Comparison of ENCODE assay signal across 9 cellular contexts in the genomic region with DNA sequence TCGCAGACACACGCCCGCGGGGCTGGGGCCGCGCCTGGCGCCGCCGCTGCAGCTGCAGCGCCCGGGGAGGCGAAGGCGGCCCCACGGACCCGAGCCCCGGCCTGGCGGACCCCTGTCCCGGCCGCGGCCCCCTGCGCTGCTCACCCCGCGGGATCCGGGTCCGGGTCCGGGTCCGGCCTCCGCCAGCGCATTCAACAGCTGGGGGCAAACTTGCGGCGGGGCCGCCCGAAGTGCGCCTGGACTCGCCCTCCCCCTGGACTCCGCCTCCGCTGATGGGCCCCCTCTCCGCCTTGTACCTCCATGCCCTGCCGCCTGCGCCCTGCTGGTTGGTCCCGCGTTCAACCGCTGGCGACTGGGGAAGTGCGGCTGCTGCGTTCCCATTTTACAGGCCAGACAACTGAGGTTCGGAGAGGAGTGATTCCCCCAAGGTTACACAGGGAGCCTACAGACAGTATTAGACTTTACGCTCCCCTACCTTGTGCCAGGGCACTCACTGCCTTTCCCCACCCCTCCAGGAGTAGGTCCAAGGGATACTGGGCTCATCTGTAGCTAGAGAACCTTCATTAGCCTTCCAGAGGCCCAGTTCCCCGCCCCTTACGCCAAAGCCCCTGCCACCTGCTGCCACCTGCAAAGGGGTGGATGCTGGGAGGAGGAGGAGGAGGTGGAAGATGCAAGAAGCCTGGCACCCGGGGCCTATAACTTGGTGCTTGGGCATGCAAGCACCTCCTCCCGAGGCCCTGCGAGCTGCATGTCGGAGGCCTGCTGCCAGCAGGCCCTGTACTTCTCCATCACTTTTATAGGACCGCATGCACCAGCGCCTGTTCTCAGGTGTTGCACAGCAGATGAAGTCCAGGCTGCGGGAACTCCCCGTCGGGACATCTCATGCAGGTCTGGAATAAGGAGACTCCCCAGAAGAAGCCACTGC. TPM values are rescaled to one million over a fixed set of nuclear protein-coding genes. Genes with fewer than 3 reads are reported as not detected.
DNase-seq lines count a peak whose midpoint lies in the region; ATAC-seq and TF ChIP-seq lines count a peak whose summit lies in the region.
"Had no signal": no experiment of that assay in that cellular context is flagged by ENCODE, and none has a peak within 500 bp of the region (broad histone marks: within the 10 kb centered on the region; RNA-seq: fewer than 3 reads in every experiment).

No MANE protein-coding gene starts in this region.

- H3K9ac ChIP-seq in subcutaneous abdominal adipose tissue (ENCODE audit: low read length in 5 of 5), result no peak overlapping the region

- H3K27ac Mint-ChIP-seq in activated CD4-positive, alpha-beta T cell treated with anti-CD3 and anti-CD28 coated beads, Interleukin-2, amount 10 ng/mL, durations not matched to agents 24 days and 14 days, result no peak overlapping the region
- H3K27ac Mint-ChIP-seq in activated CD4-positive, alpha-beta T cell treated with anti-CD3 and anti-CD28 coated beads, Interleukin-2, amount 10 ng/mL, durations not matched to agents 7 days and 5 days, result no peak overlapping the region
- H3K27ac Mint-ChIP-seq: activated CD4-positive, alpha-beta T cell treated with anti-CD3 and anti-CD28 coated beads for 36 hours had no signal

- peaks cover 4% of the 10 kb centered on the region for H3K36me3 Mint-ChIP-seq in activated CD4-positive, alpha-beta T cell treated with anti-CD3 and anti-CD28 coated beads, Interleukin-2, amount 10 ng/mL, durations not matched to agents 24 days and 14 days (ENCODE audit: low read depth)
- no peaks in the 10 kb centered on the region for H3K36me3 Mint-ChIP-seq in activated CD4-positive, alpha-beta T cell treated with anti-CD3 and anti-CD28 coated beads, Interleukin-2, amount 10 ng/mL, durations not matched to agents 7 days and 5 days (ENCODE audit: low read depth)

- peak overlapping the region; percentile 45 to 61 for H3K4me3 ChIP-seq in ascending aorta
- peak overlapping the region; percentile 79 for H3K4me3 ChIP-seq in kidney epithelial cell (ENCODE audit: low read depth, low read length)
- H3K4me3 ChIP-seq in subcutaneous abdominal adipose tissue (ENCODE audit: low read depth in 1 of 5, low read length in 5 of 5), result peak overlapping the region in 3 of 5 donors; percentile 29 to 59 (median 44)

- H3K9me3 Mint-ChIP-seq in activated CD4-positive, alpha-beta T cell treated with anti-CD3 and anti-CD28 coated beads, Interleukin-2, amount 10 ng/mL, durations not matched to agents 24 days and 14 days, result peaks cover 5% of the 10 kb centered on the region
- peaks cover 3% of the 10 kb centered on the region for H3K9me3 Mint-ChIP-seq in activated CD4-positive, alpha-beta T cell treated with anti-CD3 and anti-CD28 coated beads, Interleukin-2, amount 10 ng/mL, durations not matched to agents 7 days and 5 days

- POLR2A ChIA-PET in activated CD4-positive, alpha-beta T cell treated with anti-CD3 and anti-CD28 coated beads, Interleukin-2, amount 10 ng/mL, durations not matched to agents 7 days and 5 days (lab: Charles Lee), result no interaction called here

- H3K27me3 Mint-ChIP-seq in activated CD4-positive, alpha-beta T cell treated with anti-CD3 and anti-CD28 coated beads, Interleukin-2, amount 10 ng/mL, durations not matched to agents 24 days and 14 days, result peaks cover 56% of the 10 kb centered on the region
- H3K27me3 Mint-ChIP-seq in activated CD4-positive, alpha-beta T cell treated with anti-CD3 and anti-CD28 coated beads, Interleukin-2, amount 10 ng/mL, durations not matched to agents 7 days and 5 days, result peaks cover 53% of the 10 kb centered on the region

- CTCF ChIA-PET in activated CD4-positive, alpha-beta T cell treated with anti-CD3 and anti-CD28 coated beads, Interleukin-2, amount 10 ng/mL, durations not matched to agents 7 days and 5 days (lab: Charles Lee), result interaction anchor here (1.6 to 2.7 kb wide), 2 partner anchors 10 to 96 kb away, joined by 4 to 11 read pairs; no protein-coding TSS in a partner anchor

- no peak for ATAC-seq in left colon

- H3K27ac ChIP-seq in ascending aorta, result no peak overlapping the region
- H3K27ac ChIP-seq in subcutaneous abdominal adipose tissue (ENCODE audit: low read depth, low read length), result no peak overlapping the region
- no peak overlapping the region for H3K27ac ChIP-seq in substantia nigra (ENCODE audit: low read depth, low read length, poor library complexity, severe bottlenecking)

- H3K36me3 ChIP-seq in ascending aorta (no peaks in the 10 kb centered on the region), kidney epithelial cell (ENCODE audit: control insufficient read depth, insufficient read depth, low read length) (no peaks in the 10 kb centered on the region), subcutaneous abdominal adipose tissue (ENCODE audit: control insufficient read depth in 5 of 5, insufficient read depth in 5 of 5, low read length in 5 of 5) (no peaks in the 10 kb centered on the region)

- intact Hi-C loops in activated CD4-positive, alpha-beta T cell treated with anti-CD3 and anti-CD28 coated beads, Interleukin-2, amount 10 ng/mL, durations not matched to agents 24 days and 14 days (cut with micrococcal nuclease), result loop anchor here (2.0 to 5.0 kb wide), 2 partner anchors 91 to 111 kb away; no protein-coding TSS in a partner anchor
- intact Hi-C loops in ascending aorta (cut with DNase I) (no loop called here), left colon (cut with DNase I, micrococcal nuclease) (no loop called here)

- H3K9me3 ChIP-seq in ascending aorta (no peaks in the 10 kb centered on the region), subcutaneous abdominal adipose tissue (ENCODE audit: control insufficient read depth in 5 of 5, low read length in 5 of 5) (peaks cover 0 to 3% (median 0%) of the 10 kb centered on the region in 5 donors)

- H3K4me1 ChIP-seq in ascending aorta (peaks cover 0 to 5% of the 10 kb centered on the region in 2 donors), subcutaneous abdominal adipose tissue (ENCODE audit: control insufficient read depth in 5 of 5, insufficient read depth in 5 of 5, low read length in 5 of 5) (peaks cover 0 to 17% (median 7%) of the 10 kb centered on the region in 5 donors)

- no peak for TF ChIP-seq CTCF in ascending aorta (IDR thresholded peaks at IDR 0.05)
- TF ChIP-seq CTCF in kidney epithelial cell (IDR thresholded peaks at IDR 0.05; ENCODE audit: insufficient read depth, low read length, poor library complexity, severe bottlenecking), result no peak

- H3K27me3 ChIP-seq in ascending aorta (peaks cover 22% of the 10 kb centered on the region), kidney epithelial cell (ENCODE audit: control insufficient read depth, insufficient read depth, low read length) (no peaks in the 10 kb centered on the region), subcutaneous abdominal adipose tissue (ENCODE audit: control insufficient read depth in 5 of 5, insufficient read depth in 4 of 5, low read length in 5 of 5) (peaks cover 23 to 76% (median 69%) of the 10 kb centered on the region in 5 donors)

- H3K4me1 Mint-ChIP-seq in activated CD4-positive, alpha-beta T cell treated with anti-CD3 and anti-CD28 coated beads, Interleukin-2, amount 10 ng/mL, durations not matched to agents 24 days and 14 days, result peaks cover 26% of the 10 kb centered on the region
- peaks cover 17% of the 10 kb centered on the region for H3K4me1 Mint-ChIP-seq in activated CD4-positive, alpha-beta T cell treated with anti-CD3 and anti-CD28 coated beads, Interleukin-2, amount 10 ng/mL, durations not matched to agents 7 days and 5 days

- DNase-seq in activated CD4-positive, alpha-beta T cell treated with anti-CD3 and anti-CD28 coated beads, Interleukin-2, amount 10 ng/mL, durations not matched to agents 24 days and 14 days, result no peak
- DNase-seq in activated CD4-positive, alpha-beta T cell treated with anti-CD3 and anti-CD28 coated beads, Interleukin-2, amount 10 ng/mL, durations not matched to agents 7 days and 5 days, result no peak
- DNase-seq in ascending aorta (ENCODE audit: low spot score in 2 of 2) (no peak), kidney epithelial cell (ENCODE audit: low read depth) (no peak), left colon (no peak), C1 segment of cervical spinal cord (lab: John Stamatoyannopoulos, UW) (no peak), substantia nigra (lab: John Stamatoyannopoulos, UW) (no peak)

- peak overlapping the region; percentile 59 for H3K4me3 Mint-ChIP-seq in activated CD4-positive, alpha-beta T cell treated with anti-CD3 and anti-CD28 coated beads, Interleukin-2, amount 10 ng/mL, durations not matched to agents 24 days and 14 days
- no peak overlapping the region for H3K4me3 Mint-ChIP-seq in activated CD4-positive, alpha-beta T cell treated with anti-CD3 and anti-CD28 coated beads, Interleukin-2, amount 10 ng/mL, durations not matched to agents 7 days and 5 days
- H3K4me3 Mint-ChIP-seq: activated CD4-positive, alpha-beta T cell treated with anti-CD3 and anti-CD28 coated beads for 36 hours had no signal

RNA-seq across cellular contexts. Expression of a gene that starts 0.7 kb away (rescaled TPM):
- 0.07 and 0.09 TPM in 2 replicates for total RNA-seq in activated CD4-positive, alpha-beta T cell treated with anti-CD3 and anti-CD28 coated beads, Interleukin-2, amount 10 ng/mL, durations not matched to agents 24 days and 14 days
- total RNA-seq in activated CD4-positive, alpha-beta T cell treated with anti-CD3 and anti-CD28 coated beads, Interleukin-2, amount 10 ng/mL, durations not matched to agents 7 days and 5 days, result under 1 TPM; 0.10 to 0.23 TPM
- total RNA-seq in ascending aorta (not detected), kidney epithelial cell (0.82 and 0.96 TPM in 2 replicates), left colon (under 1 TPM in 1 of 2 donors, not detected in 1; 0.20 TPM)

RNA-seq across cellular contexts. Expression of a gene that starts 58.2 kb away (rescaled TPM):
- 207 and 231 TPM in 2 replicates for total RNA-seq in activated CD4-positive, alpha-beta T cell treated with anti-CD3 and anti-CD28 coated beads, Interleukin-2, amount 10 ng/mL, durations not matched to agents 24 days and 14 days
- total RNA-seq in activated CD4-positive, alpha-beta T cell treated with anti-CD3 and anti-CD28 coated beads, Interleukin-2, amount 10 ng/mL, durations not matched to agents 7 days and 5 days, result 100 to 1,000 TPM; 218 to 219 TPM
- total RNA-seq in ascending aorta (101 TPM), kidney epithelial cell (0.54 and 1.2 TPM in 2 replicates), left colon (10 to 100 TPM; 10.4 to 11.2 TPM)
